ENCODE assay signal across 1 cellular context in the genomic region with DNA sequence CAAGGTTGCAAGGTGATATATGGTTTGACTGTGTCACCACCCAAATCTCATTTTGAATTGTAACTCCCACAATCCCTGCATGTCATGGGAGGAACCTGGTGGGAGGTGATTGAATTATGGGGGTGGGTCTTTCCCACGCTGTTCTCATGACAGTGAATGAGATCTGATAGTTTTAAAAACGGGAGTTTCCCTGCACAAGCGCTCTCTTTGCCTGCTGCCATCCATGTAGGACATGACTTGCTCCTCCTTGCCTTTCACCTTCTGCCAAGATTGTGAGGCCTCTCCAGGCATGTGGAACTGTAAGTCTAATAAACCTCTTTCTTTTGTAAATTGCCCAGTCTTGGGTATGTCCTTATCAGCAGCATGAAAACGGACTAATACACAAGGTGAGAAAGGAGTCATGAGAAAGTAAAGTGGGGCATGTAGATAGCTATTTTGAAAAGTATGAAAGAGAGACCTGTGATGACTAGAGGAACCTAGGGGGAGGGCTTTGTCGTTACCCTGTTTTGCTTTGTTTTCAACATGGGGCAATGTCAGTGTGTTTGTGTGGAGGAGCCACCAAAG.
TF ChIP-seq lines count a peak whose summit lies in the region.

No MANE protein-coding gene starts in this region.

TF ChIP-seq in K562, 482 proteins besides CTCF, POLR2A, EP300 and RAD21:
- TF ChIP-seq, protein P1, sequence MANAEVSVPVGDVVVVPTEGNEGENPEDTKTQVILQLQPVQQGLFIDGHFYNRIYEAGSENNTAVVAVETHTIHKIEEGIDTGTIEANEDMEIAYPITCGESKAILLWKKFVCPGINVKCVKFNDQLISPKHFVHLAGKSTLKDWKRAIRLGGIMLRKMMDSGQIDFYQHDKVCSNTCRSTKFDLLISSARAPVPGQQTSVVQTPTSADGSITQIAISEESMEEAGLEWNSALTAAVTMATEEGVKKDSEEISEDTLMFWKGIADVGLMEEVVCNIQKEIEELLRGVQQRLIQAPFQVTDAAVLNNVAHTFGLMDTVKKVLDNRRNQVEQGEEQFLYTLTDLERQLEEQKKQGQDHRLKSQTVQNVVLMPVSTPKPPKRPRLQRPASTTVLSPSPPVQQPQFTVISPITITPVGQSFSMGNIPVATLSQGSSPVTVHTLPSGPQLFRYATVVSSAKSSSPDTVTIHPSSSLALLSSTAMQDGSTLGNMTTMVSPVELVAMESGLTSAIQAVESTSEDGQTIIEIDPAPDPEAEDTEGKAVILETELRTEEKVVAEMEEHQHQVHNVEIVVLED (CRISPR knock-in tag; IDR thresholded peaks at IDR 0.05) = no peak
- TF ChIP-seq NFXL1 (CRISPR knock-in tag; IDR thresholded peaks at IDR 0.05) = no peak
- TF ChIP-seq, protein P2, sequence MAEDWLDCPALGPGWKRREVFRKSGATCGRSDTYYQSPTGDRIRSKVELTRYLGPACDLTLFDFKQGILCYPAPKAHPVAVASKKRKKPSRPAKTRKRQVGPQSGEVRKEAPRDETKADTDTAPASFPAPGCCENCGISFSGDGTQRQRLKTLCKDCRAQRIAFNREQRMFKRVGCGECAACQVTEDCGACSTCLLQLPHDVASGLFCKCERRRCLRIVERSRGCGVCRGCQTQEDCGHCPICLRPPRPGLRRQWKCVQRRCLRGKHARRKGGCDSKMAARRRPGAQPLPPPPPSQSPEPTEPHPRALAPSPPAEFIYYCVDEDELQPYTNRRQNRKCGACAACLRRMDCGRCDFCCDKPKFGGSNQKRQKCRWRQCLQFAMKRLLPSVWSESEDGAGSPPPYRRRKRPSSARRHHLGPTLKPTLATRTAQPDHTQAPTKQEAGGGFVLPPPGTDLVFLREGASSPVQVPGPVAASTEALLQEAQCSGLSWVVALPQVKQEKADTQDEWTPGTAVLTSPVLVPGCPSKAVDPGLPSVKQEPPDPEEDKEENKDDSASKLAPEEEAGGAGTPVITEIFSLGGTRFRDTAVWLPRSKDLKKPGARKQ (CRISPR knock-in tag; IDR thresholded peaks at IDR 0.05) = no peak
- TF ChIP-seq ZNF165 (CRISPR knock-in tag; IDR thresholded peaks at IDR 0.05; ENCODE audit: borderline replicate concordance) = no peak
- TF ChIP-seq, protein P3, sequence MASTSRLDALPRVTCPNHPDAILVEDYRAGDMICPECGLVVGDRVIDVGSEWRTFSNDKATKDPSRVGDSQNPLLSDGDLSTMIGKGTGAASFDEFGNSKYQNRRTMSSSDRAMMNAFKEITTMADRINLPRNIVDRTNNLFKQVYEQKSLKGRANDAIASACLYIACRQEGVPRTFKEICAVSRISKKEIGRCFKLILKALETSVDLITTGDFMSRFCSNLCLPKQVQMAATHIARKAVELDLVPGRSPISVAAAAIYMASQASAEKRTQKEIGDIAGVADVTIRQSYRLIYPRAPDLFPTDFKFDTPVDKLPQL (IDR thresholded peaks at IDR 0.05; ENCODE audit: extremely low read depth, insufficient read length) = no peak
- TF ChIP-seq TRIM28 (IDR thresholded peaks at IDR 0.05) = 0 out of 2 replicates have a peak, but pooled peaks have one; percentile 24
- TF ChIP-seq ZNF668 (CRISPR knock-in tag; IDR thresholded peaks at IDR 0.05) = no peak
- peak; percentile 51; the same call in 1 of the 2 replicates for TF ChIP-seq ZNF766 (CRISPR knock-in tag; conservative IDR thresholded peaks at IDR 0.05)
- peak; percentile 97 for TF ChIP-seq ZNF431 (CRISPR knock-in tag; IDR thresholded peaks at IDR 0.05)
- TF ChIP-seq HDAC8 (tag; IDR thresholded peaks at IDR 0.05) = no peak
- TF ChIP-seq, protein P4, sequence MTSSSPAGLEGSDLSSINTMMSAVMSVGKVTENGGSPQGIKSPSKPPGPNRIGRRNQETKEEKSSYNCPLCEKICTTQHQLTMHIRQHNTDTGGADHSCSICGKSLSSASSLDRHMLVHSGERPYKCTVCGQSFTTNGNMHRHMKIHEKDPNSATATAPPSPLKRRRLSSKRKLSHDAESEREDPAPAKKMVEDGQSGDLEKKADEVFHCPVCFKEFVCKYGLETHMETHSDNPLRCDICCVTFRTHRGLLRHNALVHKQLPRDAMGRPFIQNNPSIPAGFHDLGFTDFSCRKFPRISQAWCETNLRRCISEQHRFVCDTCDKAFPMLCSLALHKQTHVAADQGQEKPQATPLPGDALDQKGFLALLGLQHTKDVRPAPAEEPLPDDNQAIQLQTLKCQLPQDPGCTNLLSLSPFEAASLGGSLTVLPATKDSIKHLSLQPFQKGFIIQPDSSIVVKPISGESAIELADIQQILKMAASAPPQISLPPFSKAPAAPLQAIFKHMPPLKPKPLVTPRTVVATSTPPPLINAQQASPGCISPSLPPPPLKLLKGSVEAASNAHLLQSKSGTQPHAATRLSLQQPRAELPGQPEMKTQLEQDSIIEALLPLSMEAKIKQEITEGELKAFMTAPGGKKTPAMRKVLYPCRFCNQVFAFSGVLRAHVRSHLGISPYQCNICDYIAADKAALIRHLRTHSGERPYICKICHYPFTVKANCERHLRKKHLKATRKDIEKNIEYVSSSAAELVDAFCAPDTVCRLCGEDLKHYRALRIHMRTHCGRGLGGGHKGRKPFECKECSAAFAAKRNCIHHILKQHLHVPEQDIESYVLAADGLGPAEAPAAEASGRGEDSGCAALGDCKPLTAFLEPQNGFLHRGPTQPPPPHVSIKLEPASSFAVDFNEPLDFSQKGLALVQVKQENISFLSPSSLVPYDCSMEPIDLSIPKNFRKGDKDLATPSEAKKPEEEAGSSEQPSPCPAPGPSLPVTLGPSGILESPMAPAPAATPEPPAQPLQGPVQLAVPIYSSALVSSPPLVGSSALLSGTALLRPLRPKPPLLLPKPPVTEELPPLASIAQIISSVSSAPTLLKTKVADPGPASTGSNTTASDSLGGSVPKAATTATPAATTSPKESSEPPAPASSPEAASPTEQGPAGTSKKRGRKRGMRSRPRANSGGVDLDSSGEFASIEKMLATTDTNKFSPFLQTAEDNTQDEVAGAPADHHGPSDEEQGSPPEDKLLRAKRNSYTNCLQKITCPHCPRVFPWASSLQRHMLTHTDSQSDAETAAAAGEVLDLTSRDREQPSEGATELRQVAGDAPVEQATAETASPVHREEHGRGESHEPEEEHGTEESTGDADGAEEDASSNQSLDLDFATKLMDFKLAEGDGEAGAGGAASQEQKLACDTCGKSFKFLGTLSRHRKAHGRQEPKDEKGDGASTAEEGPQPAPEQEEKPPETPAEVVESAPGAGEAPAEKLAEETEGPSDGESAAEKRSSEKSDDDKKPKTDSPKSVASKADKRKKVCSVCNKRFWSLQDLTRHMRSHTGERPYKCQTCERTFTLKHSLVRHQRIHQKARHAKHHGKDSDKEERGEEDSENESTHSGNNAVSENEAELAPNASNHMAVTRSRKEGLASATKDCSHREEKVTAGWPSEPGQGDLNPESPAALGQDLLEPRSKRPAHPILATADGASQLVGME (CRISPR knock-in tag; IDR thresholded peaks at IDR 0.05) = no peak
- TF ChIP-seq ZNF146 (CRISPR knock-in tag; IDR thresholded peaks at IDR 0.05; ENCODE audit: unreplicated experiment) = no peak
- TF ChIP-seq, protein P5, sequence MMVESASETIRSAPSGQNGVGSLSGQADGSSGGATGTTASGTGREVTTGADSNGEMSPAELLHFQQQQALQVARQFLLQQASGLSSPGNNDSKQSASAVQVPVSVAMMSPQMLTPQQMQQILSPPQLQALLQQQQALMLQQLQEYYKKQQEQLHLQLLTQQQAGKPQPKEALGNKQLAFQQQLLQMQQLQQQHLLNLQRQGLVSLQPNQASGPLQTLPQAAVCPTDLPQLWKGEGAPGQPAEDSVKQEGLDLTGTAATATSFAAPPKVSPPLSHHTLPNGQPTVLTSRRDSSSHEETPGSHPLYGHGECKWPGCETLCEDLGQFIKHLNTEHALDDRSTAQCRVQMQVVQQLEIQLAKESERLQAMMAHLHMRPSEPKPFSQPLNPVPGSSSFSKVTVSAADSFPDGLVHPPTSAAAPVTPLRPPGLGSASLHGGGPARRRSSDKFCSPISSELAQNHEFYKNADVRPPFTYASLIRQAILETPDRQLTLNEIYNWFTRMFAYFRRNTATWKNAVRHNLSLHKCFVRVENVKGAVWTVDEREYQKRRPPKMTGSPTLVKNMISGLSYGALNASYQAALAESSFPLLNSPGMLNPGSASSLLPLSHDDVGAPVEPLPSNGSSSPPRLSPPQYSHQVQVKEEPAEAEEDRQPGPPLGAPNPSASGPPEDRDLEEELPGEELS (CRISPR knock-in tag; IDR thresholded peaks at IDR 0.05; ENCODE audit: borderline replicate concordance) = no peak
- TF ChIP-seq, protein P6, sequence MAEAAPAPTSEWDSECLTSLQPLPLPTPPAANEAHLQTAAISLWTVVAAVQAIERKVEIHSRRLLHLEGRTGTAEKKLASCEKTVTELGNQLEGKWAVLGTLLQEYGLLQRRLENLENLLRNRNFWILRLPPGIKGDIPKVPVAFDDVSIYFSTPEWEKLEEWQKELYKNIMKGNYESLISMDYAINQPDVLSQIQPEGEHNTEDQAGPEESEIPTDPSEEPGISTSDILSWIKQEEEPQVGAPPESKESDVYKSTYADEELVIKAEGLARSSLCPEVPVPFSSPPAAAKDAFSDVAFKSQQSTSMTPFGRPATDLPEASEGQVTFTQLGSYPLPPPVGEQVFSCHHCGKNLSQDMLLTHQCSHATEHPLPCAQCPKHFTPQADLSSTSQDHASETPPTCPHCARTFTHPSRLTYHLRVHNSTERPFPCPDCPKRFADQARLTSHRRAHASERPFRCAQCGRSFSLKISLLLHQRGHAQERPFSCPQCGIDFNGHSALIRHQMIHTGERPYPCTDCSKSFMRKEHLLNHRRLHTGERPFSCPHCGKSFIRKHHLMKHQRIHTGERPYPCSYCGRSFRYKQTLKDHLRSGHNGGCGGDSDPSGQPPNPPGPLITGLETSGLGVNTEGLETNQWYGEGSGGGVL (CRISPR knock-in tag; IDR thresholded peaks at IDR 0.05) = no peak
